Comparison of ENCODE assay signal across 33 cellular contexts in genomic region chr9:84305452-84306131, GRCh38. TPM values are rescaled to one million over a fixed set of nuclear protein-coding genes. Genes with fewer than 3 reads are reported as not detected.
"Had no signal": no experiment of that assay in that cellular context is flagged by ENCODE, and none has a peak within 500 bp of the region (broad histone marks: within the 10 kb centered on the region; RNA-seq: fewer than 3 reads in every experiment).

No MANE protein-coding gene starts in this region.

- DNase-seq: activated CD4-positive, alpha-beta T cell treated with anti-CD3 and anti-CD28 coated beads for 1 hour; activated CD4-positive, alpha-beta T cell treated with anti-CD3 and anti-CD28 coated beads, Interleukin-2, amount 50 U/mL, for 48 hours; activated CD8-positive, alpha-beta memory T cell treated with anti-CD3 and anti-CD28 coated beads, Interleukin-2, amount 50 U/mL, for 4 hours; activated gamma-delta T cell treated with Interleukin-2 at 50 U/mL for 16 hours; activated naive CD8-positive, alpha-beta T cell treated with anti-CD3 and anti-CD28 coated beads for 36 hours; activated T-cell treated with anti-CD3 and anti-CD28 coated beads, Interleukin-2, amount 50 U/mL, for 1 hour; adrenal gland; aorta; cerebellar nuclear complex; colonic mucosa; effector memory CD8-positive, alpha-beta T cell; erythroblast; head of caudate nucleus; naive thymus-derived CD4-positive, alpha-beta T cell; occipital lobe; psoas muscle; stimulated activated CD4-positive, alpha-beta T cell treated with anti-CD3 and anti-CD28 coated beads, Interleukin-1b, Interleukin-23, amount 100 ng/mL, for 48 hours; stimulated activated CD4-positive, alpha-beta T cell treated with anti-CD3 and anti-CD28 coated beads, Interleukin-4, amount 100 ng/mL, for 4 hours; stimulated activated CD8-positive, alpha-beta memory T cell treated with anti-CD3 and anti-CD28 coated beads, Interleukin-4, amount 100 ng/mL, for 48 hours; stimulated activated naive CD8-positive, alpha-beta T cell treated with anti-CD3 and anti-CD28 coated beads, Interleukin-15, amount 100 ng/mL, for 72 hours; substantia nigra; T-helper 17 cell; T1000; uterus had no signal

- H3K27ac Mint-ChIP-seq: activated naive CD8-positive, alpha-beta T cell treated with anti-CD3 and anti-CD28 coated beads for 36 hours; brain; effector memory CD8-positive, alpha-beta T cell; mesothelial cell of epicardium; naive thymus-derived CD4-positive, alpha-beta T cell; stimulated activated memory B cell treated with anti-CD40 and anti-IgM and Interleukin-4, amounts not matched to agents 10 μg/mL and 1 μg/mL and 100 μg/mL, for 72 hours; stimulated activated naive CD8-positive, alpha-beta T cell treated with anti-CD3 and anti-CD28 coated beads, Interleukin-15, amount 100 ng/mL, for 72 hours; type B pancreatic cell had no signal

- H3K4me3 Mint-ChIP-seq: activated naive CD8-positive, alpha-beta T cell treated with anti-CD3 and anti-CD28 coated beads for 36 hours; brain; effector memory CD8-positive, alpha-beta T cell; mesothelial cell of epicardium; naive thymus-derived CD4-positive, alpha-beta T cell; stimulated activated memory B cell treated with anti-CD40 and anti-IgM and Interleukin-4, amounts not matched to agents 10 μg/mL and 1 μg/mL and 100 μg/mL, for 72 hours; stimulated activated naive CD8-positive, alpha-beta T cell treated with anti-CD3 and anti-CD28 coated beads, Interleukin-15, amount 100 ng/mL, for 72 hours; T-helper 17 cell; type B pancreatic cell had no signal

- H3K27me3 Mint-ChIP-seq: activated naive CD8-positive, alpha-beta T cell treated with anti-CD3 and anti-CD28 coated beads for 36 hours; effector memory CD8-positive, alpha-beta T cell; naive thymus-derived CD4-positive, alpha-beta T cell; stimulated activated memory B cell treated with anti-CD40 and anti-IgM and Interleukin-4, amounts not matched to agents 10 μg/mL and 1 μg/mL and 100 μg/mL, for 72 hours; stimulated activated naive CD8-positive, alpha-beta T cell treated with anti-CD3 and anti-CD28 coated beads, Interleukin-15, amount 100 ng/mL, for 72 hours; T-helper 17 cell; type B pancreatic cell had no signal

- H3K4me3 ChIP-seq: adrenal gland, cardiac muscle cell, colonic mucosa, psoas muscle, right atrium auricular region, smooth muscle cell, uterus had no signal

- H3K9me3 Mint-ChIP-seq: activated naive CD8-positive, alpha-beta T cell treated with anti-CD3 and anti-CD28 coated beads for 36 hours; effector memory CD8-positive, alpha-beta T cell; stimulated activated memory B cell treated with anti-CD40 and anti-IgM and Interleukin-4, amounts not matched to agents 10 μg/mL and 1 μg/mL and 100 μg/mL, for 72 hours; type B pancreatic cell had no signal

- H3K4me1 Mint-ChIP-seq: mesothelial cell of epicardium; stimulated activated memory B cell treated with anti-CD40 and anti-IgM and Interleukin-4, amounts not matched to agents 10 μg/mL and 1 μg/mL and 100 μg/mL, for 72 hours; T-helper 17 cell had no signal

- H3K9me3 ChIP-seq: adrenal gland, colonic mucosa, psoas muscle, right atrium auricular region, uterus had no signal

- H3K9ac ChIP-seq: parathyroid adenoma had no signal

- H3K36me3 ChIP-seq: adrenal gland, cardiac muscle cell, colonic mucosa, right atrium auricular region, uterus had no signal

- H3K36me3 Mint-ChIP-seq: activated naive CD8-positive, alpha-beta T cell treated with anti-CD3 and anti-CD28 coated beads for 36 hours; brain; mesothelial cell of epicardium; stimulated activated memory B cell treated with anti-CD40 and anti-IgM and Interleukin-4, amounts not matched to agents 10 μg/mL and 1 μg/mL and 100 μg/mL, for 72 hours; type B pancreatic cell had no signal

- H3K27ac ChIP-seq: adrenal gland, cardiac muscle cell, colonic mucosa, parathyroid adenoma, psoas muscle, right atrium auricular region, uterus had no signal

- H3K4me1 ChIP-seq: colonic mucosa, parathyroid adenoma, psoas muscle, right atrium auricular region, uterus had no signal

- H3K27me3 ChIP-seq: adrenal gland, cardiac muscle cell, colonic mucosa, right atrium auricular region, uterus had no signal

RNA-seq across cellular contexts. Expression of gene SLC28A3, which starts 35.0 kb away (rescaled TPM):
- total RNA-seq: adrenal gland, occipital lobe, psoas muscle, T-helper 17 cell had no signal
- polyA plus RNA-seq: aorta; naive thymus-derived CD4-positive, alpha-beta T cell; neural cell; psoas muscle had no signal
